Comparison of ENCODE assay signal across 8 cellular contexts in genomic region chr10:42783181-42783549, GRCh38. TPM values are rescaled to one million over a fixed set of nuclear protein-coding genes. Genes with fewer than 3 reads are reported as not detected.
DNase-seq lines count a peak whose midpoint lies in the region; ATAC-seq and TF ChIP-seq lines count a peak whose summit lies in the region.

No MANE protein-coding gene starts in this region.

- TF ChIP-seq CTCF in cardiac muscle cell (IDR thresholded peaks at IDR 0.05; ENCODE audit: low read depth, low read length), result no peak
- TF ChIP-seq CTCF in fibroblast of pulmonary artery (IDR thresholded peaks at IDR 0.05; ENCODE audit: low read length, missing control alignments), result no peak
- TF ChIP-seq CTCF in ovary (IDR thresholded peaks at IDR 0.05), result no peak

- DNase-seq in cardiac muscle cell (ENCODE audit: low read depth in 1 of 2, low spot score in 1 of 2) (peak in 1 of 2 donors; percentile 71), left ventricle myocardium superior (no peak), MV-4-11 (lab: John Stamatoyannopoulos, UW) (peak; percentile 24), fibroblast of pulmonary artery (ENCODE audit: low read depth) (peak; percentile 77), ovary (peak in 1 of 5 donors; percentile 21), G401 (ENCODE audit: low spot score) (no peak)
- DNase-seq in activated CD8-positive, alpha-beta T cell treated with anti-CD3 and anti-CD28 coated beads, Interleukin-2, amount 10 ng/mL, durations not matched to agents 7 days and 5 days, result peak; percentile 29
- DNase-seq in effector CD8-positive, alpha-beta T cell (lab: John Stamatoyannopoulos, UW), result no peak

- H3K4me3 ChIP-seq in cardiac muscle cell, result peak overlapping the region; percentile 70
- H3K4me3 ChIP-seq in fibroblast of pulmonary artery (replicated peaks; ENCODE audit: low read depth, low read length), result peak overlapping the region; percentile 94
- peak overlapping the region; percentile 92 for H3K4me3 ChIP-seq in ovary

- H3K4me1 ChIP-seq in cardiac muscle cell (ENCODE audit: low read depth), result peaks cover 6% of the 10 kb centered on the region
- H3K4me1 ChIP-seq in ovary (ENCODE audit: insufficient read depth), result peaks cover 6% of the 10 kb centered on the region

- TF ChIP-seq EP300 in ovary (IDR thresholded peaks at IDR 0.05), result no peak

- H3K27me3 ChIP-seq in cardiac muscle cell (no peaks in the 10 kb centered on the region), ovary (no peaks in the 10 kb centered on the region)

- TF ChIP-seq POLR2A in ovary (IDR thresholded peaks at IDR 0.05), result no peak

- peak overlapping the region; percentile 98 for H3K27ac Mint-ChIP-seq in activated CD8-positive, alpha-beta T cell treated with anti-CD3 and anti-CD28 coated beads, Interleukin-2, amount 10 ng/mL, durations not matched to agents 7 days and 5 days

- H3K4me1 Mint-ChIP-seq in activated CD8-positive, alpha-beta T cell treated with anti-CD3 and anti-CD28 coated beads, Interleukin-2, amount 10 ng/mL, durations not matched to agents 7 days and 5 days (ENCODE audit: low read depth), result peaks cover 29% of the 10 kb centered on the region

- peaks cover 27% of the 10 kb centered on the region for H3K36me3 Mint-ChIP-seq in activated CD8-positive, alpha-beta T cell treated with anti-CD3 and anti-CD28 coated beads, Interleukin-2, amount 10 ng/mL, durations not matched to agents 7 days and 5 days (ENCODE audit: low read depth)

- ATAC-seq in left ventricle myocardium superior, result no peak
- peak; percentile 17 for ATAC-seq in activated CD8-positive, alpha-beta T cell treated with anti-CD3 and anti-CD28 coated beads, Interleukin-2, amount 10 ng/mL, durations not matched to agents 7 days and 5 days

- no peaks in the 10 kb centered on the region for H3K9me3 ChIP-seq in cardiac muscle cell (ENCODE audit: low read depth)
- no peaks in the 10 kb centered on the region for H3K9me3 ChIP-seq in ovary

- peak overlapping the region; percentile 93 for H3K4me3 Mint-ChIP-seq in activated CD8-positive, alpha-beta T cell treated with anti-CD3 and anti-CD28 coated beads, Interleukin-2, amount 10 ng/mL, durations not matched to agents 7 days and 5 days

- H3K27ac ChIP-seq in cardiac muscle cell (peak overlapping the region; percentile 94), ovary (peak overlapping the region in 1 of 2 donors; percentile 14)

- H3K36me3 ChIP-seq in cardiac muscle cell, result peaks cover 30% of the 10 kb centered on the region
- no peaks in the 10 kb centered on the region for H3K36me3 ChIP-seq in ovary

- intact Hi-C loops in left ventricle myocardium superior (cut with micrococcal nuclease) (no loop called here), ovary (cut with DNase I) (loop anchor here in 1 of 4 donors (5.0 kb wide), 1 partner anchor 654 kb away; the partner anchor contains the start of gene ZNF487)

- no peaks in the 10 kb centered on the region for H3K27me3 Mint-ChIP-seq in activated CD8-positive, alpha-beta T cell treated with anti-CD3 and anti-CD28 coated beads, Interleukin-2, amount 10 ng/mL, durations not matched to agents 7 days and 5 days (ENCODE audit: low read depth)

- H3K9me3 Mint-ChIP-seq in activated CD8-positive, alpha-beta T cell treated with anti-CD3 and anti-CD28 coated beads, Interleukin-2, amount 10 ng/mL, durations not matched to agents 7 days and 5 days (ENCODE audit: insufficient read depth), result no peaks in the 10 kb centered on the region

- 0 to 3% (median 0%) methylated on average over 11 of the region's 11 CpGs for WGBS in ovary, 3 donors

- CTCF ChIA-PET in activated CD8-positive, alpha-beta T cell treated with anti-CD3 and anti-CD28 coated beads, Interleukin-2, amount 10 ng/mL, durations not matched to agents 7 days and 5 days (lab: Charles Lee), result interaction anchor here (0.7 to 1.5 kb wide), 4 partner anchors 30 to 422 kb away, joined by 3 to 4 read pairs (median 4); no protein-coding TSS in a partner anchor

- in situ Hi-C loops in G401 (cut with HindIII; ENCODE audit: low sequenced_read_pairs), result no loop called here

- POLR2A ChIA-PET in activated CD8-positive, alpha-beta T cell treated with anti-CD3 and anti-CD28 coated beads, Interleukin-2, amount 10 ng/mL, durations not matched to agents 7 days and 5 days (lab: Charles Lee), result interaction anchor here (0.8 to 1.8 kb wide), 9 partner anchors 10 to 356 kb away, joined by 3 to 8 read pairs (median 4); partner anchors contain the start of gene ZNF33B

RNA-seq across cellular contexts. Expression of gene BMS1, which starts 0.6 kb away (rescaled TPM):
- total RNA-seq in cardiac muscle cell (11.5 and 13.7 TPM in 2 replicates), left ventricle myocardium superior (14.7 TPM), ovary (10 to 100 TPM; 10.0 to 16.0 (median 14.1) TPM)
- polyA plus RNA-seq in cardiac muscle cell (14.8 and 17.2 TPM in 2 replicates), ovary (10 to 100 TPM in 1 of 2 donors, 1 to 10 TPM in 1; 8.4 to 13.3 TPM)
- total RNA-seq in activated CD8-positive, alpha-beta T cell treated with anti-CD3 and anti-CD28 coated beads, Interleukin-2, amount 10 ng/mL, durations not matched to agents 7 days and 5 days, result 10 to 100 TPM; 17.5 to 18.1 TPM
- total RNA-seq in G401 (2014; rRNA removed; shearing (Covaris generic)), result 18.4 and 27.7 TPM in 2 replicates

Comparison
In these comparisons a context has a peak if more than half of its experiments do, and no peak if none do; other contexts are left out.
1. DNase-seq: peak in MV-4-11 (single experiment), activated CD8-positive, alpha-beta T cell treated with anti-CD3 and anti-CD28 coated beads, Interleukin-2, amount 10 ng/mL, durations not matched to agents 7 days and 5 days (single experiment) and fibroblast of pulmonary artery (single experiment); none in left ventricle myocardium superior (single experiment), G401 (single experiment) and effector CD8-positive, alpha-beta T cell (single experiment).
2. Peak in every context shown above with its lines, with median percentiles within 50 percentile points of each other: H3K4me3 ChIP-seq.